ENCODE assay signal across 8 cellular contexts in the genomic region with DNA sequence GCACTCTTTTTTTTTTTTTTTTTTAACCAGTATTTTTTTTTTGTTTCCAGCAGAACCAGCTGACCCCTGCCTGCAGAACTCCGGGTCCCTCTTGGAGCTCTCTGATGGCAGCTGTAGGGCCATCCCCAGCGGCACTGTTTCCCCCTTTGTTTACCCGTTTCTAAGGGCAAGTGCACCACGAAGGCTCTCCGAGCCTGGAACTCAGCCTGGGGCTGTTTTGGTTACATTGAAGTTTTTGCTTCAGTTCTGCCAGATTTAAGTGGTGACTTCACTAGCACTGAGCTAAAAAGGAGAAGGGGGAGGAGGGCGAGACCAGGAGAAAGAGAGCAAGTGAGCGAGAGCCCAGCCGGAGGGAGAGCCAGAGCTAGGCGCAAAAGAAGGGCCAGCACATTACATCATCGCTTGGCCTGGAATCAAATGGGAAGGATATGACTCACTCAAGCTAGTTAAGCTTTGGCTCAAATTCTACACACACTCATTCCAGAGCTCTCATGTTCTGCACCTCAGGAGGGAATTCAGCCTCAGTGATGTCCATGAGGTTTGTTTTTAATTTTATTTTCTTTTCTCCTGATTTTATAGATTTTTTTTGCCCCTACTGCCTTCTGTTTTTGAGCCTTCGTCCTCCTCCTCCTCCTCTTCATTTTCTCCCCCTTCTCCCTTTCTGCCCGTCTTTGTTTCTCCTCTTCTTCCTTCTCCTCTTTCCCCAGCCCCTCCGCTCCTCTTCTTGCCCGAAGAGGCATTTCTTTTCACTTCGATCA.
DNase-seq lines count a peak whose midpoint lies in the region; ATAC-seq, FAIRE-seq and TF ChIP-seq lines count a peak whose summit lies in the region.

No MANE protein-coding gene starts in this region.

- ATAC-seq in HG03045 (IDR thresholded peaks at IDR 0.05; ENCODE audit: unreplicated experiment) (peak; percentile 57), right cardiac atrium (peak; percentile 95 to 97), pancreas (peak; percentile 92 to 97 (median 96)), GM18909 (IDR thresholded peaks at IDR 0.05; ENCODE audit: poor library complexity, unreplicated experiment) (no peak), HG02571 (IDR thresholded peaks at IDR 0.05; ENCODE audit: unreplicated experiment) (no peak)

- TF ChIP-seq CTCF in astrocyte of the cerebellum (IDR thresholded peaks at IDR 0.05; ENCODE audit: low read depth, low read length, missing control alignments) (no peak), pancreas (IDR thresholded peaks at IDR 0.05) (no peak)

- H3K36me3 ChIP-seq in pancreas = no peaks in the 10 kb centered on the region

- H3K4me3 ChIP-seq in astrocyte of the cerebellum (ENCODE audit: low read depth, low read length) (peak overlapping the region; percentile 70), right cardiac atrium (ENCODE audit: low read length) (peak overlapping the region; percentile 68), pancreas (peak overlapping the region in 3 of 4 donors; percentile 6 to 43 (median 24))

- H3K9me3 ChIP-seq in right cardiac atrium (ENCODE audit: control insufficient read depth, low read length) (no peaks in the 10 kb centered on the region), pancreas (no peaks in the 10 kb centered on the region)

- FAIRE-seq in pancreas (lab: Jason Lieb, UNC) = peak; percentile 98

- WGBS in right cardiac atrium = 5% methylated on average over 15 of the region's 15 CpGs
- 10 to 16% methylated on average over 15 of the region's 15 CpGs for WGBS in pancreas, 2 donors

- intact Hi-C loops in right cardiac atrium (cut with DNase I) (no loop called here), pancreas (cut with DNase I) (no loop called here)

- H3K27ac ChIP-seq in right cardiac atrium (ENCODE audit: low read length) (peak overlapping the region; percentile 81), pancreas (peak overlapping the region; percentile 51 to 86 (median 74))

- no peaks in the 10 kb centered on the region for H3K27me3 ChIP-seq in right cardiac atrium (ENCODE audit: control insufficient read depth, insufficient read depth)
- H3K27me3 ChIP-seq in pancreas = no peaks in the 10 kb centered on the region

- H3K4me1 ChIP-seq in right cardiac atrium (ENCODE audit: control insufficient read depth, insufficient read depth, low read length) (peaks cover 2% of the 10 kb centered on the region), pancreas (peaks cover 0 to 19% (median 0%) of the 10 kb centered on the region in 3 donors)

- DNase-seq in GM04503 (ENCODE audit: low read depth) = peak; percentile 97
- peak; percentile 90 to 94 for DNase-seq in NCI-H446 (lab: John Stamatoyannopoulos, UW)
- peak; percentile 100 for DNase-seq in astrocyte of the cerebellum (ENCODE audit: low read depth)
- peak; percentile 92 to 95 (median 93) for DNase-seq in right cardiac atrium
- peak; percentile 73 to 95 (median 91) for DNase-seq in pancreas

- in situ Hi-C loops in astrocyte of the cerebellum (cut with HindIII; ENCODE audit: low sequenced_read_pairs) = no loop called here

Comparison
In these comparisons a context has a peak if more than half of its experiments do, and no peak if none do; other contexts are left out.
1. ATAC-seq: peak in HG03045 (single experiment), right cardiac atrium (2 of 2) and pancreas (4 of 4); none in GM18909 (single experiment) and HG02571 (single experiment).
2. Peak in every context shown above with its lines, with median percentiles within 50 percentile points of each other: DNase-seq and H3K4me3 ChIP-seq.